ENCODE assay signal across 20 cellular contexts in genomic region chr5:180093241-180093640, GRCh38. TPM values are rescaled to one million over a fixed set of nuclear protein-coding genes. Genes with fewer than 3 reads are reported as not detected.
DNase-seq lines count a peak whose midpoint lies in the region; ATAC-seq and TF ChIP-seq lines count a peak whose summit lies in the region.
"Had no signal": no experiment of that assay in that cellular context is flagged by ENCODE, and none has a peak within 500 bp of the region (broad histone marks: within the 10 kb centered on the region; RNA-seq: fewer than 3 reads in every experiment).

No MANE protein-coding gene starts in this region.

- H3K36me3 ChIP-seq in BLaER1 (no peaks in the 10 kb centered on the region), Karpas-422 (ENCODE audit: insufficient read depth, low read length) (no peaks in the 10 kb centered on the region), neural progenitor cell (no peaks in the 10 kb centered on the region)
- H3K36me3 ChIP-seq: SJCRH30 had no signal

- TF ChIP-seq CTCF in glutamatergic neuron (IDR thresholded peaks at IDR 0.05; ENCODE audit: partially characterized antibody, unreplicated experiment) (no peak), neural progenitor cell (IDR thresholded peaks at IDR 0.05) (no peak)

- H3K79me2 ChIP-seq in Karpas-422 (ENCODE audit: low read length) (no peaks in the 10 kb centered on the region), neural progenitor cell (ENCODE audit: low read depth) (no peaks in the 10 kb centered on the region)

- H3K4me1 ChIP-seq in BLaER1 (peaks cover 54% of the 10 kb centered on the region), Karpas-422 (ENCODE audit: low read length) (no peaks in the 10 kb centered on the region), neural progenitor cell (no peaks in the 10 kb centered on the region)
- H3K4me1 ChIP-seq: SJCRH30 had no signal

- H3K27me3 ChIP-seq in BLaER1 (no peaks in the 10 kb centered on the region), Karpas-422 (ENCODE audit: low read length) (no peaks in the 10 kb centered on the region), neural progenitor cell (no peaks in the 10 kb centered on the region)
- H3K27me3 ChIP-seq: SJCRH30 had no signal

- H3K4me3 Mint-ChIP-seq in glutamatergic neuron (ENCODE audit: unreplicated experiment) (peak overlapping the region; percentile 25), neural progenitor cell (no peak overlapping the region)
- H3K4me3 Mint-ChIP-seq: CD8-positive, alpha-beta T cell had no signal

- H3K9ac ChIP-seq in BLaER1 (peak overlapping the region; percentile 78; the same call in 1 of the 2 replicates), Karpas-422 (ENCODE audit: low read length) (no peak overlapping the region), neural progenitor cell (no peak overlapping the region)

- no peaks in the 10 kb centered on the region for H3K9me2 ChIP-seq in Karpas-422 (replicated peaks; ENCODE audit: insufficient read depth, low read length)

- H3F3A ChIP-seq in neural progenitor cell (ENCODE audit: low read depth): peaks cover 23% of the 10 kb centered on the region

- DNase-seq in Karpas-422: peak; percentile 29
- no peak for DNase-seq in glutamatergic neuron
- no peak for DNase-seq in neural progenitor cell (ENCODE audit: low spot score)
- no peak for DNase-seq in NK-92 treated with Interleukin-12 subunit alpha and Interleukin-12 subunit beta, amount 100 ng/mL, for 24 hours (lab: John Stamatoyannopoulos, UW)
- no peak for DNase-seq in NCI-H524 treated with DMSO at 0.1 percent for 48 hours (lab: John Stamatoyannopoulos, UW)
- DNase-seq: CD8-positive, alpha-beta T cell; DMS 273 treated with DMSO at 0.1 percent for 48 hours; DMS79; EL; HCEC 1CT; NCI-H1092 treated with DMSO at 0.1 percent for 48 hours; NCI-H146; NCI-H1930; NCI-H2107; PC-9; SJCRH30 had no signal

- peaks cover 10% of the 10 kb centered on the region for H3K4me1 Mint-ChIP-seq in glutamatergic neuron (ENCODE audit: low read depth, unreplicated experiment)
- peaks cover 15% of the 10 kb centered on the region for H3K4me1 Mint-ChIP-seq in neural progenitor cell

- peak overlapping the region; percentile 94 for H3K27ac ChIP-seq in BLaER1
- H3K27ac ChIP-seq in Karpas-422 (ENCODE audit: low read length): no peak overlapping the region
- no peak overlapping the region for H3K27ac ChIP-seq in neural progenitor cell
- H3K27ac ChIP-seq: PC-9, SJCRH30 had no signal

- H3K4me2 ChIP-seq in BLaER1: peak overlapping the region; percentile 90
- no peak overlapping the region for H3K4me2 ChIP-seq in Karpas-422 (ENCODE audit: low read depth, low read length, poor library complexity, severe bottlenecking)
- no peak overlapping the region for H3K4me2 ChIP-seq in neural progenitor cell
- H3K4me2 ChIP-seq: PC-9 had no signal

- peaks cover 10% of the 10 kb centered on the region; the same call in 1 of the 2 replicates for H3K9me3 ChIP-seq in BLaER1
- no peaks in the 10 kb centered on the region for H3K9me3 ChIP-seq in Karpas-422 (ENCODE audit: low read length)
- no peaks in the 10 kb centered on the region for H3K9me3 ChIP-seq in neural progenitor cell (ENCODE audit: low read depth)
- H3K9me3 ChIP-seq: SJCRH30 had no signal

- H3K4me3 ChIP-seq in BLaER1 (no peak overlapping the region), Karpas-422 (ENCODE audit: low read length) (no peak overlapping the region), neural progenitor cell (no peak overlapping the region)
- H3K4me3 ChIP-seq: GM12878, PC-9, SJCRH30 had no signal

- ATAC-seq in GM21786 (IDR thresholded peaks at IDR 0.05; ENCODE audit: unreplicated experiment) (no peak), HG03139 (IDR thresholded peaks at IDR 0.05; ENCODE audit: unreplicated experiment) (no peak)
- ATAC-seq: CD8-positive, alpha-beta T cell; GM12878 had no signal

- H3K27me3 Mint-ChIP-seq in glutamatergic neuron (ENCODE audit: unreplicated experiment): peaks cover 9% of the 10 kb centered on the region
- peaks cover 12% of the 10 kb centered on the region for H3K27me3 Mint-ChIP-seq in neural progenitor cell (ENCODE audit: insufficient read depth, low read depth)

- H3K27ac Mint-ChIP-seq in glutamatergic neuron (ENCODE audit: unreplicated experiment) (no peak overlapping the region), neural progenitor cell (peak overlapping the region; percentile 35)
- H3K27ac Mint-ChIP-seq: CD8-positive, alpha-beta T cell had no signal

- H3K9me3 Mint-ChIP-seq in glutamatergic neuron (ENCODE audit: unreplicated experiment) (peaks cover 6% of the 10 kb centered on the region), neural progenitor cell (peaks cover 2% of the 10 kb centered on the region)
- H3K9me3 Mint-ChIP-seq: CD8-positive, alpha-beta T cell had no signal

- H4K20me1 ChIP-seq in BLaER1 (no peaks in the 10 kb centered on the region), Karpas-422 (ENCODE audit: insufficient read depth, low read depth, low read length) (no peaks in the 10 kb centered on the region), neural progenitor cell (ENCODE audit: low read depth) (no peaks in the 10 kb centered on the region)

- peaks cover 12% of the 10 kb centered on the region for H3K36me3 Mint-ChIP-seq in glutamatergic neuron (ENCODE audit: unreplicated experiment)
- no peaks in the 10 kb centered on the region for H3K36me3 Mint-ChIP-seq in neural progenitor cell
- H3K36me3 Mint-ChIP-seq: CD8-positive, alpha-beta T cell had no signal

- H2AFZ ChIP-seq in Karpas-422 (ENCODE audit: low read length) (no peak overlapping the region), neural progenitor cell (replicated peaks) (no peak overlapping the region)
- H2AFZ ChIP-seq: PC-9 had no signal

RNA-seq across cellular contexts. Expression of gene RNF130, which starts 21.7 kb away (rescaled TPM):
- total RNA-seq in Karpas-422 (2014; rRNA removed; shearing (Covaris generic); ENCODE audit: low replicate concordance): 0.41 TPM in 1 of 2 replicates, not detected in the other
- total RNA-seq in glutamatergic neuron (ENCODE audit: unreplicated experiment) (104 TPM), neural progenitor cell (ENCODE audit: low replicate concordance) (183 and 185 TPM in 2 replicates)

Comparison
In these comparisons a context has a peak if more than half of its experiments do, and no peak if none do; other contexts are left out.
1. RNA of gene RNF130, which starts 21.7 kb away (total RNA-seq): 183 to 185 TPM in neural progenitor cell and 104 TPM in glutamatergic neuron (single experiment); 0.41 TPM in Karpas-422; every median in the first group is over 10 times any median in the second.